In genomic region chr1:227733751-227734545, GRCh38 we compare ENCODE assay signal across 8 cellular contexts. TPM values are rescaled to one million over a fixed set of nuclear protein-coding genes. Genes with fewer than 3 reads are reported as not detected.
DNase-seq lines count a peak whose midpoint lies in the region; ATAC-seq and TF ChIP-seq lines count a peak whose summit lies in the region.

No MANE protein-coding gene starts in this region.

- peaks cover 44% of the 10 kb centered on the region for H3K4me1 Mint-ChIP-seq in activated B cell treated with CpG ODN at 0.5 μM for 24 hours

- TF ChIP-seq CTCF in activated B cell treated with CpG ODN at 0.5 μM for 24 hours (IDR thresholded peaks at IDR 0.05), result no peak
- no peak for TF ChIP-seq CTCF in heart left ventricle (IDR thresholded peaks at IDR 0.05)

- H3K4me1 ChIP-seq in HAP-1 (peaks cover 4% of the 10 kb centered on the region; the same call in 1 of the 2 replicates), heart left ventricle (peaks cover 0 to 55% (median 36%) of the 10 kb centered on the region in 12 donors), skeletal muscle satellite cell (ENCODE audit: control insufficient read depth, insufficient read depth, low read length) (peaks cover 16% of the 10 kb centered on the region)

- peak overlapping the region; percentile 98 for H3K4me2 ChIP-seq in skeletal muscle satellite cell (ENCODE audit: low read length)

- CTCF ChIA-PET in activated B cell treated with CpG ODN at 0.5 μM for 24 hours (lab: Charles Lee), result no interaction called here

- no peaks in the 10 kb centered on the region for H3K27me3 ChIP-seq in HAP-1 (ENCODE audit: low read depth)
- H3K27me3 ChIP-seq in heart left ventricle, result no peaks in the 10 kb centered on the region
- no peaks in the 10 kb centered on the region for H3K27me3 ChIP-seq in skeletal muscle satellite cell (ENCODE audit: control insufficient read depth, insufficient read depth, low read length)

- H3K36me3 ChIP-seq in HAP-1 (replicated peaks) (peaks cover 32% of the 10 kb centered on the region), heart left ventricle (peaks cover 0 to 27% (median 23%) of the 10 kb centered on the region in 9 donors), skeletal muscle satellite cell (ENCODE audit: insufficient read depth, low read length) (peaks cover 20% of the 10 kb centered on the region)

- peak overlapping the region; percentile 93 for H3K9ac ChIP-seq in skeletal muscle satellite cell (ENCODE audit: low read depth, low read length)

- H3K9me3 Mint-ChIP-seq in activated B cell treated with CpG ODN at 0.5 μM for 24 hours, result no peaks in the 10 kb centered on the region

- POLR2A ChIA-PET in activated B cell treated with CpG ODN at 0.5 μM for 24 hours (lab: Charles Lee), result interaction anchor here (0.5 to 2.1 kb wide), 6 partner anchors 12 to 1538 kb away, joined by 3 to 6 read pairs (median 4); partner anchors contain the start of genes IBA57 and ZNF678

- peak overlapping the region; percentile 87 for H3K4me3 Mint-ChIP-seq in activated B cell treated with CpG ODN at 0.5 μM for 24 hours

- H3K27ac ChIP-seq in heart left ventricle, result peak overlapping the region in 8 of 12 donors; percentile 86 to 95 (median 90)

- in situ Hi-C loops in HAP-1 (cut with MboI; ENCODE audit: low sequenced_read_pairs), result no loop called here

- no peaks in the 10 kb centered on the region for H3K27me3 Mint-ChIP-seq in activated B cell treated with CpG ODN at 0.5 μM for 24 hours

- no peaks in the 10 kb centered on the region for H3K9me3 ChIP-seq in HAP-1
- H3K9me3 ChIP-seq in heart left ventricle, result no peaks in the 10 kb centered on the region
- no peaks in the 10 kb centered on the region for H3K9me3 ChIP-seq in skeletal muscle satellite cell (replicated peaks; ENCODE audit: low read length)

- H3K27ac Mint-ChIP-seq in activated B cell treated with CpG ODN at 0.5 μM for 24 hours, result no peak overlapping the region

- no peak for DNase-seq in HAP-1 (ENCODE audit: low spot score in 2 of 2)
- DNase-seq in activated B cell treated with CpG ODN at 0.5 μM for 24 hours, result no peak
- DNase-seq in heart left ventricle, result peak in 1 of 5 donors; percentile 15
- DNase-seq in NCI-H524 treated with DMSO at 0.1 percent for 48 hours (lab: John Stamatoyannopoulos, UW), result no peak
- DNase-seq in ureter (ENCODE audit: low spot score), result no peak
- DNase-seq in HuH-7.5 (ENCODE audit: low spot score), result no peak

- peaks cover 18% of the 10 kb centered on the region for H3K36me3 Mint-ChIP-seq in activated B cell treated with CpG ODN at 0.5 μM for 24 hours (ENCODE audit: low read depth)

- ATAC-seq in activated B cell treated with CpG ODN at 0.5 μM for 24 hours (ENCODE audit: low read depth) (no peak), heart left ventricle (no peak), HG03159 (IDR thresholded peaks at IDR 0.05; ENCODE audit: unreplicated experiment) (no peak)

- intact Hi-C loops in activated B cell treated with CpG ODN at 0.5 μM for 24 hours (cut with micrococcal nuclease), result loop anchor here (2.0 to 5.0 kb wide), 2 partner anchors 191 to 543 kb away; no protein-coding TSS in a partner anchor
- intact Hi-C loops in heart left ventricle (cut with DNase I), result loop anchor here in 3 of 10 donors (5.0 to 10.0 kb wide), 2 partner anchors 169 to 172 kb away; partner anchors contain the start of gene ZNF678 (in 3 of the 3)

- TF ChIP-seq POLR2A in heart left ventricle (IDR thresholded peaks at IDR 0.05), result no peak

- WGBS in heart left ventricle, 4 donors, result 74 to 76% (median 76%) methylated on average over 21 to 24 of the region's 24 CpGs

- H3K4me3 ChIP-seq in HAP-1 (peak overlapping the region; percentile 83), heart left ventricle (peak overlapping the region; percentile 73 to 99 (median 93)), skeletal muscle satellite cell (ENCODE audit: low read length) (peak overlapping the region; percentile 94)

RNA-seq across cellular contexts. Expression of gene JMJD4, which starts 1.2 kb away (rescaled TPM):
- total RNA-seq in activated B cell treated with CpG ODN at 0.5 μM for 24 hours, result 23.5 and 26.7 TPM in 2 replicates
- total RNA-seq in heart left ventricle, result 10 to 100 TPM in 7 of 9 donors, 1 to 10 TPM in 2; 7.8 to 14.1 (median 11.5) TPM
- 10 to 100 TPM in 1 of 2 donors, 1 to 10 TPM in 1; 7.9 to 12.6 TPM for polyA plus RNA-seq in heart left ventricle
- total RNA-seq in skeletal muscle satellite cell (2012; rRNA removed), result 39.5 and 43.9 TPM in 2 replicates
- total RNA-seq in ureter, result 21.3 TPM

RNA-seq across cellular contexts. Expression of gene SNAP47, which starts 1.3 kb away (rescaled TPM):
- 24.2 and 24.3 TPM in 2 replicates for total RNA-seq in activated B cell treated with CpG ODN at 0.5 μM for 24 hours
- 100 to 1,000 TPM in 1 of 9 donors, 10 to 100 TPM in 8; 24.7 to 106 (median 37.9) TPM for total RNA-seq in heart left ventricle
- 10 to 100 TPM; 22.1 to 32.5 TPM for polyA plus RNA-seq in heart left ventricle
- total RNA-seq in skeletal muscle satellite cell (2012; rRNA removed), result 30.9 and 31.5 TPM in 2 replicates
- 31.1 TPM for total RNA-seq in ureter
